Comparison of ENCODE assay signal across 16 cellular contexts in the genomic region with DNA sequence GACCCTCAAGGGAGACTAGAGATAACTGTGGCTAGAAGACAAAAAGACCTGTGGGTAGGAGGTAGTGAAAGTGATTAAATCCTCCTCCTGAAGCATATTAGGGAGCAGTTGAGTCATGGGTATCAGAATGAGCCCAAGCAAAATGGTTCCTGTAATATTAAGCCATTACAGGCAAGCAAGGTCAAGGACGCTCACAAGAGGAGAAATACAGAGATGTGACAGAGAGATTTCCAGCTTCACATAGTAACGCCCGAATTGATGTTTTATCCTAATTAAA.
A peak's percentile ranks its signal among the peaks of the same experiment; 100 is the strongest.
DNase-seq lines count a peak whose midpoint lies in the region; ATAC-seq, FAIRE-seq and TF ChIP-seq lines count a peak whose summit lies in the region.
"Had no signal": no experiment of that assay in that cellular context is flagged by ENCODE, and none has a peak within 500 bp of the region (broad histone marks: within the 10 kb centered on the region; RNA-seq: fewer than 3 reads in every experiment).

No MANE protein-coding gene starts in this region.

- H3K36me3 ChIP-seq in K562 (ENCODE audit: control insufficient read depth, insufficient read depth, low read length) = no peaks in the 10 kb centered on the region
- H3K36me3 ChIP-seq in MG63 = no peaks in the 10 kb centered on the region
- H3K36me3 ChIP-seq: lower lobe of right lung, neural progenitor cell, sigmoid colon had no signal

- CTCF ChIA-PET in K562 (lab: Yijun Ruan, JAX; ENCODE audit: low intra/inter-chr PET ratio) = no interaction called here

- ATAC-seq in GM18517 (IDR thresholded peaks at IDR 0.05; ENCODE audit: unreplicated experiment) = peak; percentile 9
- peak; percentile 2 for ATAC-seq in GM19467 (IDR thresholded peaks at IDR 0.05; ENCODE audit: unreplicated experiment)
- ATAC-seq in HG03159 (IDR thresholded peaks at IDR 0.05; ENCODE audit: unreplicated experiment) = peak; percentile 20
- ATAC-seq in K562 = no peak
- ATAC-seq: lower lobe of right lung had no signal

- POLR2A ChIA-PET in K562 (lab: Yijun Ruan, JAX) = interaction anchor here (1.3 kb wide), 1 partner anchor 9 kb away, joined by 4 read pairs; no protein-coding TSS in a partner anchor

- peaks cover 4 to 41% of the 10 kb centered on the region in 2 experiments; a peak in 2 of 5 replicates for H3K4me1 ChIP-seq in K562 (replicated peaks in 1 of 2; ENCODE audit: control insufficient read depth in 2 of 2, insufficient read depth in 2 of 2, low read length in 2 of 2)
- H3K4me1 ChIP-seq: lower lobe of right lung, sigmoid colon had no signal

- H3K9ac ChIP-seq in K562 (ENCODE audit: insufficient read depth in 1 of 2, low read depth in 2 of 2, low read length in 2 of 2) = no peak overlapping the region
- H3K9ac ChIP-seq: neural progenitor cell had no signal

- BruUV-seq in K562 (replicated peaks; lab: Mats Ljungman, UMichigan) = no TSS peak

- 76% methylated on average over 3 of the region's 3 CpGs for WGBS in K562 (ENCODE audit: insufficient coverage, low coverage, missing lambda C conversion rate)

- no peaks in the 10 kb centered on the region for H3K79me2 ChIP-seq in K562 (ENCODE audit: control insufficient read depth, insufficient read depth, low read length)

- TF ChIP-seq POLR2A in K562 (conservative IDR thresholded peaks at IDR 0.05) = no peak

- H3K4me3 ChIP-seq in K562 (no peak overlapping the region), MG63 (no peak overlapping the region)
- H3K4me3 ChIP-seq: lower lobe of right lung, neural progenitor cell, sigmoid colon had no signal

- no peak overlapping the region for H3K27ac ChIP-seq in K562 (ENCODE audit: extremely low read depth, low read depth, low read length)
- H3K27ac ChIP-seq: lower lobe of right lung, neural progenitor cell, sigmoid colon had no signal

- no peak for TF ChIP-seq EP300 in K562 (IDR thresholded peaks at IDR 0.05; ENCODE audit: low read length)

- H4K20me1 ChIP-seq in K562 (replicated peaks; ENCODE audit: control insufficient read depth, insufficient read depth, low read length) = no peaks in the 10 kb centered on the region

- H2AFZ ChIP-seq in K562 (ENCODE audit: low read depth, low read length) = peak overlapping the region; percentile 84
- H2AFZ ChIP-seq: neural progenitor cell had no signal

- in situ Hi-C loops in K562 (cut with MboI) = no loop called here

- FAIRE-seq in K562 (lab: Jason Lieb, UNC) = no peak

- H3K4me2 ChIP-seq in K562 (ENCODE audit: insufficient read depth, low read length) = no peak overlapping the region
- H3K4me2 ChIP-seq: neural progenitor cell had no signal

- intact Hi-C loops in K562 (cut with micrococcal nuclease) = no loop called here

- H3K27me3 ChIP-seq in K562 (ENCODE audit: control insufficient read depth in 2 of 2, insufficient read depth in 2 of 2, low read length in 2 of 2) (no peaks in the 10 kb centered on the region), MG63 (peaks cover 2% of the 10 kb centered on the region; the same call in 1 of the 2 replicates)
- H3K27me3 ChIP-seq: neural progenitor cell, sigmoid colon had no signal

- H3K9me3 ChIP-seq in K562 (replicated peaks; ENCODE audit: control insufficient read depth, insufficient read depth, low read depth, low read length) (no peaks in the 10 kb centered on the region), MG63 (no peaks in the 10 kb centered on the region)
- H3K9me3 ChIP-seq: lower lobe of right lung, sigmoid colon had no signal

- no peaks in the 10 kb centered on the region for H3K9me1 ChIP-seq in K562 (ENCODE audit: control insufficient read depth, insufficient read depth, low read length)

- DNase-seq in K562 (ENCODE audit: extremely low read depth in 1 of 4, low spot score in 3 of 4) (no peak), middle frontal gyrus (ENCODE audit: extremely low spot score, low spot score) (no peak), SK-N-DZ (ENCODE audit: low spot score) (no peak), MG63 (no peak)
- DNase-seq: aorta, dermis blood vessel endothelial cell, IMR-90, lower lobe of right lung, NCI-H1105 treated with DMSO at 0.1 percent for 48 hours, NCI-H446 treated with DMSO at 0.1 percent for 48 hours, T-helper 9 cell had no signal

- no peak for TF ChIP-seq CTCF in K562 (IDR thresholded peaks at IDR 0.05 in 2 of 3, conservative IDR thresholded peaks at IDR 0.05 in 1 of 3; ENCODE audit: insufficient read depth in 2 of 3, low read depth in 1 of 3, low read length in 3 of 3)

- no peak for TF ChIP-seq RAD21 in K562 (CRISPR knock-in tag; conservative IDR thresholded peaks at IDR 0.05 in 1 of 2, IDR thresholded peaks at IDR 0.05 in 1 of 2)

TF ChIP-seq in K562, 482 proteins besides CTCF, POLR2A, EP300 and RAD21:
- TF ChIP-seq OTX1 (CRISPR knock-in tag; IDR thresholded peaks at IDR 0.05) = no peak
- TF ChIP-seq SMAD1 (IDR thresholded peaks at IDR 0.05; ENCODE audit: low read depth, low read length, partially characterized antibody) = no peak
